Comparison of ENCODE assay signal across 8 cellular contexts in genomic region chr19:3987619-3988371, GRCh38. TPM values are rescaled to one million over a fixed set of nuclear protein-coding genes. Genes with fewer than 3 reads are reported as not detected.
DNase-seq lines count a peak whose midpoint lies in the region; TF ChIP-seq lines count a peak whose summit lies in the region.

No MANE protein-coding gene starts in this region.

- TF ChIP-seq POLR2A in Raji (IDR thresholded peaks at IDR 0.05; ENCODE audit: insufficient read depth, low read depth, low read length): peak; percentile 7; the same call in 1 of the 2 replicates

- H3K27ac Mint-ChIP-seq in stimulated activated naive CD8-positive, alpha-beta T cell treated with anti-CD3 and anti-CD28 coated beads, Interleukin-15, Interleukin-2, amounts not matched to agents 100 ng/mL and 50 ng/mL, for 24 hours: peak overlapping the region; percentile 85

- no peaks in the 10 kb centered on the region for H3K9me2 ChIP-seq in MM.1S (replicated peaks; ENCODE audit: insufficient read depth, low read length)
- no peaks in the 10 kb centered on the region for H3K9me2 ChIP-seq in neural cell (ENCODE audit: insufficient read depth, low read length)

- H3K9me3 ChIP-seq in MM.1S (replicated peaks; ENCODE audit: insufficient read depth, low read length): no peaks in the 10 kb centered on the region
- no peaks in the 10 kb centered on the region for H3K9me3 ChIP-seq in neural cell (ENCODE audit: low read length)

- H4K20me1 ChIP-seq in MM.1S (ENCODE audit: insufficient read depth, low read length) (peaks cover 20% of the 10 kb centered on the region), neural cell (ENCODE audit: insufficient read depth) (peaks cover 24% of the 10 kb centered on the region)

- H3K4me1 ChIP-seq in MM.1S (ENCODE audit: low read length): peaks cover 13% of the 10 kb centered on the region

- no peaks in the 10 kb centered on the region for H3K27me3 Mint-ChIP-seq in stimulated activated naive CD8-positive, alpha-beta T cell treated with anti-CD3 and anti-CD28 coated beads, Interleukin-15, Interleukin-2, amounts not matched to agents 100 ng/mL and 50 ng/mL, for 24 hours

- TF ChIP-seq RAD21 in neural cell (conservative IDR thresholded peaks at IDR 0.05): peak; percentile 56

- H2AFZ ChIP-seq in MM.1S (ENCODE audit: low read length) (peak overlapping the region; percentile 58), neural cell (ENCODE audit: low read depth, low read length) (no peak overlapping the region)

- DNase-seq in SIG-M5 treated with dmso at 0.1 percent for 504 hours (lab: John Stamatoyannopoulos, UW; ENCODE audit: unreplicated experiment) (peak; percentile 74), SIG-M5 (lab: John Stamatoyannopoulos, UW) (no peak), MM.1S (peak; percentile 95), fibroblast of the conjunctiva (ENCODE audit: low read depth) (peak; percentile 78)
- peak; percentile 83 for DNase-seq in activated T-helper 9 cell treated with anti-CD3 and anti-CD28 coated beads, Interleukin-2, amount 50 U/mL, for 16 hours (ENCODE audit: low read depth)

- TF ChIP-seq CTCF in MM.1S (IDR thresholded peaks at IDR 0.05; ENCODE audit: low read length) (peak; percentile 79), neural cell (IDR thresholded peaks at IDR 0.05; ENCODE audit: poor library complexity, severe bottlenecking) (peak; percentile 91)

- peaks cover 19% of the 10 kb centered on the region for H3K36me3 ChIP-seq in MM.1S (replicated peaks; ENCODE audit: insufficient read depth, low read length)
- H3K36me3 ChIP-seq in neural cell (ENCODE audit: insufficient read depth, low read length): no peaks in the 10 kb centered on the region

- H3K36me3 Mint-ChIP-seq in stimulated activated naive CD8-positive, alpha-beta T cell treated with anti-CD3 and anti-CD28 coated beads, Interleukin-15, Interleukin-2, amounts not matched to agents 100 ng/mL and 50 ng/mL, for 24 hours (ENCODE audit: low read depth): peaks cover 26% of the 10 kb centered on the region

- H3K4me3 ChIP-seq in MM.1S (ENCODE audit: low read length) (peak overlapping the region; percentile 88), neural cell (ENCODE audit: low read length) (peak overlapping the region; percentile 47)

- H3K27me3 ChIP-seq in MM.1S (replicated peaks; ENCODE audit: insufficient read depth, low read length) (no peaks in the 10 kb centered on the region), neural cell (ENCODE audit: insufficient read depth, low read depth, low read length) (no peaks in the 10 kb centered on the region)

- peaks cover 63% of the 10 kb centered on the region for H3K4me1 Mint-ChIP-seq in stimulated activated naive CD8-positive, alpha-beta T cell treated with anti-CD3 and anti-CD28 coated beads, Interleukin-15, Interleukin-2, amounts not matched to agents 100 ng/mL and 50 ng/mL, for 24 hours (ENCODE audit: low read depth)

- peak overlapping the region; percentile 98 for H3K4me3 Mint-ChIP-seq in stimulated activated naive CD8-positive, alpha-beta T cell treated with anti-CD3 and anti-CD28 coated beads, Interleukin-15, Interleukin-2, amounts not matched to agents 100 ng/mL and 50 ng/mL, for 24 hours

- H3K9me3 Mint-ChIP-seq in stimulated activated naive CD8-positive, alpha-beta T cell treated with anti-CD3 and anti-CD28 coated beads, Interleukin-15, Interleukin-2, amounts not matched to agents 100 ng/mL and 50 ng/mL, for 24 hours: peaks cover 4% of the 10 kb centered on the region

- peaks cover 25% of the 10 kb centered on the region for H3K79me2 ChIP-seq in MM.1S (ENCODE audit: low read length)
- H3K79me2 ChIP-seq in neural cell (replicated peaks; ENCODE audit: insufficient read depth, low read length): peaks cover 23% of the 10 kb centered on the region

- H3K4me2 ChIP-seq in MM.1S (ENCODE audit: low read depth, low read length) (peak overlapping the region; percentile 78), neural cell (ENCODE audit: low read length) (peak overlapping the region; percentile 10)

- H3F3A ChIP-seq in MM.1S (ENCODE audit: insufficient read depth, low read length) (peaks cover 62% of the 10 kb centered on the region), neural cell (ENCODE audit: insufficient read depth, low read length, poor library complexity, severe bottlenecking) (peaks cover 3% of the 10 kb centered on the region)

- no peak for TF ChIP-seq EP300 in neural cell (conservative IDR thresholded peaks at IDR 0.05; ENCODE audit: poor library complexity, severe bottlenecking)

- H3K27ac ChIP-seq in MM.1S (ENCODE audit: low read length) (peak overlapping the region; percentile 74; the same call in 1 of the 2 replicates), neural cell (ENCODE audit: low read length) (peak overlapping the region; percentile 39)

- peak overlapping the region; percentile 59; the same call in 1 of the 2 replicates for H3K9ac ChIP-seq in MM.1S (ENCODE audit: low read length)
- peak overlapping the region; percentile 46 for H3K9ac ChIP-seq in neural cell (ENCODE audit: low read length)

TF ChIP-seq in neural cell, 6 proteins besides CTCF, POLR2A, EP300 and RAD21:
- no peak for TF ChIP-seq EZH2 (IDR thresholded peaks at IDR 0.05; ENCODE audit: borderline replicate concordance, insufficient read depth, low read length, poor library complexity, severe bottlenecking)
- no peak for TF ChIP-seq POLR2AphosphoS5 (IDR thresholded peaks at IDR 0.05)
- peak; percentile 42 for TF ChIP-seq TAF1 (IDR thresholded peaks at IDR 0.05; ENCODE audit: low read depth)
- TF ChIP-seq MXI1 (conservative IDR thresholded peaks at IDR 0.05; ENCODE audit: poor library complexity, severe bottlenecking): no peak
- peak; percentile 66 for TF ChIP-seq SMC3 (conservative IDR thresholded peaks at IDR 0.05; ENCODE audit: poor library complexity)
- TF ChIP-seq, protein P1, sequence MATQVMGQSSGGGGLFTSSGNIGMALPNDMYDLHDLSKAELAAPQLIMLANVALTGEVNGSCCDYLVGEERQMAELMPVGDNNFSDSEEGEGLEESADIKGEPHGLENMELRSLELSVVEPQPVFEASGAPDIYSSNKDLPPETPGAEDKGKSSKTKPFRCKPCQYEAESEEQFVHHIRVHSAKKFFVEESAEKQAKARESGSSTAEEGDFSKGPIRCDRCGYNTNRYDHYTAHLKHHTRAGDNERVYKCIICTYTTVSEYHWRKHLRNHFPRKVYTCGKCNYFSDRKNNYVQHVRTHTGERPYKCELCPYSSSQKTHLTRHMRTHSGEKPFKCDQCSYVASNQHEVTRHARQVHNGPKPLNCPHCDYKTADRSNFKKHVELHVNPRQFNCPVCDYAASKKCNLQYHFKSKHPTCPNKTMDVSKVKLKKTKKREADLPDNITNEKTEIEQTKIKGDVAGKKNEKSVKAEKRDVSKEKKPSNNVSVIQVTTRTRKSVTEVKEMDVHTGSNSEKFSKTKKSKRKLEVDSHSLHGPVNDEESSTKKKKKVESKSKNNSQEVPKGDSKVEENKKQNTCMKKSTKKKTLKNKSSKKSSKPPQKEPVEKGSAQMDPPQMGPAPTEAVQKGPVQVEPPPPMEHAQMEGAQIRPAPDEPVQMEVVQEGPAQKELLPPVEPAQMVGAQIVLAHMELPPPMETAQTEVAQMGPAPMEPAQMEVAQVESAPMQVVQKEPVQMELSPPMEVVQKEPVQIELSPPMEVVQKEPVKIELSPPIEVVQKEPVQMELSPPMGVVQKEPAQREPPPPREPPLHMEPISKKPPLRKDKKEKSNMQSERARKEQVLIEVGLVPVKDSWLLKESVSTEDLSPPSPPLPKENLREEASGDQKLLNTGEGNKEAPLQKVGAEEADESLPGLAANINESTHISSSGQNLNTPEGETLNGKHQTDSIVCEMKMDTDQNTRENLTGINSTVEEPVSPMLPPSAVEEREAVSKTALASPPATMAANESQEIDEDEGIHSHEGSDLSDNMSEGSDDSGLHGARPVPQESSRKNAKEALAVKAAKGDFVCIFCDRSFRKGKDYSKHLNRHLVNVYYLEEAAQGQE (IDR thresholded peaks at IDR 0.05; ENCODE audit: borderline replicate concordance): no peak
TF ChIP-seq in neural cell: peak in this region for 2.

RNA-seq across cellular contexts. Expression of gene EEF2, which starts 2.5 kb away (rescaled TPM):
- polyA plus RNA-seq in neural cell: 716 and 865 TPM in 2 replicates
- polyA minus RNA-seq in neural cell: 1,752 and 2,214 TPM in 2 replicates

RNA-seq across cellular contexts. Expression of gene DAPK3, which starts 16.9 kb away (rescaled TPM):
- 100 and 118 TPM in 2 replicates for polyA plus RNA-seq in neural cell
- 82.8 and 83.9 TPM in 2 replicates for polyA minus RNA-seq in neural cell

RNA-seq across cellular contexts. Expression of gene PIAS4, which starts 19.7 kb away (rescaled TPM):
- polyA plus RNA-seq in neural cell: 22.3 and 27.0 TPM in 2 replicates
- polyA minus RNA-seq in neural cell: 33.7 and 40.2 TPM in 2 replicates

RNA-seq across cellular contexts. Expression of gene NMRK2, which starts 54.9 kb away (rescaled TPM):
- polyA plus RNA-seq in neural cell: not detected in 2 replicates
- polyA minus RNA-seq in neural cell: not detected in 2 replicates
